Comparison of ENCODE assay signal across 23 cellular contexts in genomic region chr7:26680616-26681015, GRCh38.
DNase-seq lines count a peak whose midpoint lies in the region; ATAC-seq, FAIRE-seq and TF ChIP-seq lines count a peak whose summit lies in the region.
"Had no signal": no experiment of that assay in that cellular context is flagged by ENCODE, and none has a peak within 500 bp of the region (broad histone marks: within the 10 kb centered on the region; RNA-seq: fewer than 3 reads in every experiment).

No MANE protein-coding gene starts in this region.

- intact Hi-C loops in left colon (cut with DNase I, micrococcal nuclease), result no loop called here
- intact Hi-C loops in sciatic nerve (cut with DNase I), result no loop called here

- no peaks in the 10 kb centered on the region for H4K20me1 ChIP-seq in Loucy (ENCODE audit: insufficient read depth, low read length, poor library complexity, severe bottlenecking)
- H4K20me1 ChIP-seq: BLaER1 treated with 17β-estradiol and CSF1 and Interleukin-3, amounts not matched to agents 10 nM and 100 nM had no signal

- no peaks in the 10 kb centered on the region for H3K9me2 ChIP-seq in Loucy (replicated peaks; ENCODE audit: low read depth, low read length)

- H2AFZ ChIP-seq in Loucy (ENCODE audit: low read length), result no peak overlapping the region

- H3K4me1 ChIP-seq in Loucy (ENCODE audit: insufficient read depth, low read length, poor library complexity, severe bottlenecking), result peaks cover 50% of the 10 kb centered on the region
- no peaks in the 10 kb centered on the region for H3K4me1 ChIP-seq in small intestine (ENCODE audit: control insufficient read depth in 2 of 2, insufficient read depth in 1 of 2, low read depth in 1 of 2, low read length in 1 of 2)

- ATAC-seq in left colon (peak; percentile 47), sciatic nerve (no peak)
- ATAC-seq in activated T-helper 17 cell treated with anti-CD3 and anti-CD28 coated beads, Interleukin-2, amount 50 U/mL, for 72 hours (replicated peaks), result no peak
- ATAC-seq: GM12878, HCT116 had no signal

- WGBS in small intestine, 3 donors, result 13 to 70% (median 38%) methylated on average over 1 of the region's 1 CpG

- no peak overlapping the region for H3K9ac ChIP-seq in Loucy (ENCODE audit: low read depth, low read length, poor library complexity, severe bottlenecking)
- H3K9ac ChIP-seq: BLaER1 treated with 17β-estradiol and CSF1 and Interleukin-3, amounts not matched to agents 10 nM and 100 nM had no signal

- H3F3A ChIP-seq in Loucy (ENCODE audit: low read depth), result peaks cover 5% of the 10 kb centered on the region; the same call in 1 of the 2 replicates

- H3K4me3 ChIP-seq in Loucy (ENCODE audit: low read length, poor library complexity, severe bottlenecking) (no peak overlapping the region), small intestine (ENCODE audit: low read depth in 1 of 2, low read length in 2 of 2) (no peak overlapping the region)
- H3K4me3 ChIP-seq: BLaER1 treated with 17β-estradiol and CSF1 and Interleukin-3, amounts not matched to agents 10 nM and 100 nM; GM12878 had no signal

- peak overlapping the region; percentile 39 for H3K4me2 ChIP-seq in Loucy (ENCODE audit: low read depth, low read length, poor library complexity, severe bottlenecking)
- H3K4me2 ChIP-seq: BLaER1 treated with 17β-estradiol and CSF1 and Interleukin-3, amounts not matched to agents 10 nM and 100 nM had no signal

- no peaks in the 10 kb centered on the region for H3K36me3 ChIP-seq in Loucy (ENCODE audit: insufficient read depth, low read length)
- H3K36me3 ChIP-seq in small intestine (ENCODE audit: control insufficient read depth in 2 of 2, insufficient read depth in 2 of 2, low read length in 2 of 2), result no peaks in the 10 kb centered on the region
- H3K36me3 ChIP-seq: BLaER1 treated with 17β-estradiol and CSF1 and Interleukin-3, amounts not matched to agents 10 nM and 100 nM had no signal

- H3K36me3 Mint-ChIP-seq in activated T-helper 17 cell treated with anti-CD3 and anti-CD28 coated beads, Interleukin-2, amount 50 U/mL, for 72 hours (ENCODE audit: low read depth), result no peaks in the 10 kb centered on the region
- H3K36me3 Mint-ChIP-seq: CD8-positive, alpha-beta memory T cell had no signal

- H3K27ac ChIP-seq in small intestine (ENCODE audit: low read depth in 1 of 2, low read length in 1 of 2), result no peak overlapping the region
- H3K27ac ChIP-seq: BLaER1 treated with 17β-estradiol and CSF1 and Interleukin-3, amounts not matched to agents 10 nM and 100 nM had no signal

- peak; percentile 16 to 73 for DNase-seq in NOMO-1 (lab: John Stamatoyannopoulos, UW; ENCODE audit: unreplicated experiment in 2 of 2)
- DNase-seq in NOMO-1 treated with dmso at 0.1 percent for 144 hours (lab: John Stamatoyannopoulos, UW; ENCODE audit: unreplicated experiment), result no peak
- no peak for DNase-seq in left colon
- DNase-seq in small intestine, result peak; percentile 45
- DNase-seq in sciatic nerve (ENCODE audit: low spot score), result no peak
- no peak for DNase-seq in cortex of kidney (lab: John Stamatoyannopoulos, UW)
- DNase-seq: 8988T; CD4-positive, CD25-positive, alpha-beta regulatory T cell; CD8-positive, alpha-beta memory T cell; COR-L47; GF-D8; GOT3; H7; HFFc6 had no signal

- H3K27me3 Mint-ChIP-seq in activated T-helper 17 cell treated with anti-CD3 and anti-CD28 coated beads, Interleukin-2, amount 50 U/mL, for 72 hours, result peaks cover 25% of the 10 kb centered on the region
- H3K27me3 Mint-ChIP-seq: B cell, IgD-negative memory B cell had no signal

- no peak for FAIRE-seq in small intestine (lab: Jason Lieb, UNC)
- FAIRE-seq: D721Med, GM12878, HTR-8/SVneo had no signal

- no peaks in the 10 kb centered on the region for H3K9me3 Mint-ChIP-seq in activated T-helper 17 cell treated with anti-CD3 and anti-CD28 coated beads, Interleukin-2, amount 50 U/mL, for 72 hours
- H3K9me3 Mint-ChIP-seq: CD4-positive, CD25-positive, alpha-beta regulatory T cell; CD8-positive, alpha-beta memory T cell; HFFc6; IgD-negative memory B cell had no signal

- H3K27me3 ChIP-seq in Loucy (ENCODE audit: insufficient read depth, low read length, poor library complexity, severe bottlenecking) (no peaks in the 10 kb centered on the region), small intestine (ENCODE audit: control insufficient read depth in 2 of 2, insufficient read depth in 2 of 2, low read length in 2 of 2) (no peaks in the 10 kb centered on the region)

- H3K4me3 Mint-ChIP-seq in activated T-helper 17 cell treated with anti-CD3 and anti-CD28 coated beads, Interleukin-2, amount 50 U/mL, for 72 hours, result no peak overlapping the region
- H3K4me3 Mint-ChIP-seq: B cell; CD4-positive, CD25-positive, alpha-beta regulatory T cell; CD8-positive, alpha-beta memory T cell; HFFc6; IgD-negative memory B cell had no signal

- peaks cover 16% of the 10 kb centered on the region; the same call in 1 of the 2 replicates for H3K79me2 ChIP-seq in Loucy (ENCODE audit: insufficient read depth, low read length)

- H3K27ac Mint-ChIP-seq in activated T-helper 17 cell treated with anti-CD3 and anti-CD28 coated beads, Interleukin-2, amount 50 U/mL, for 72 hours, result no peak overlapping the region
- H3K27ac Mint-ChIP-seq: B cell; CD4-positive, CD25-positive, alpha-beta regulatory T cell; HFFc6; IgD-negative memory B cell had no signal

- no peaks in the 10 kb centered on the region for H3K9me3 ChIP-seq in Loucy (ENCODE audit: insufficient read depth, low read depth, low read length)
- no peaks in the 10 kb centered on the region for H3K9me3 ChIP-seq in small intestine (ENCODE audit: control insufficient read depth, low read depth)
- H3K9me3 ChIP-seq: BLaER1 treated with 17β-estradiol and CSF1 and Interleukin-3, amounts not matched to agents 10 nM and 100 nM had no signal

- no peak for TF ChIP-seq CTCF in Loucy (conservative IDR thresholded peaks at IDR 0.05; ENCODE audit: low read length)

- no peaks in the 10 kb centered on the region for H3K4me1 Mint-ChIP-seq in activated T-helper 17 cell treated with anti-CD3 and anti-CD28 coated beads, Interleukin-2, amount 50 U/mL, for 72 hours
- H3K4me1 Mint-ChIP-seq: B cell; CD4-positive, CD25-positive, alpha-beta regulatory T cell; CD8-positive, alpha-beta memory T cell had no signal

Comparison
In these comparisons a context has a peak if more than half of its experiments do, and no peak if none do; other contexts are left out.
1. DNase-seq: peak in NOMO-1 (2 of 2) and small intestine (single experiment); none in NOMO-1 treated with dmso at 0.1 percent for 144 hours (single experiment), left colon (0 of 2), sciatic nerve (single experiment) and cortex of kidney (single experiment).